Comparison of ENCODE assay signal across 11 cellular contexts in the genomic region with DNA sequence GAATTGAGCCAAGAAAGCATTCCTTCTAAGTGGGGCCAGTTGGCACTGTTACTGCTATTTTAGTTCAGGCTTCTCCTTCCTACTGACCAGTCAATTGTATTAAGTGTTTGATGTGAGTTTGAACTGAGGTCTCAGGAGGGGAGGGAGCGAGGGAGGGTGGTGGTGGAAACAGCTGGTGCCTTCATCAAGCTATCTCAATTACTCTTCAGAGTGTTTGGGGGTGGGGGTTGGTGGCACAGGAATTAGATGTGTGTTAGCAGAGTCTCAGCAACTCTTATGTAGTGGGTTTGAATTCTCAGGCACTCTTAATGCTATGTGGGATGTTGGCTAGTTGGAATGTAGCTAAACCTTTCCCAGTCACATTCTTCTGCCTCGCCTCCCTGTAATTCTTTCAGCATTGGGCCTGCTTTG. TPM values are rescaled to one million over a fixed set of nuclear protein-coding genes. Genes with fewer than 3 reads are reported as not detected.
DNase-seq lines count a peak whose midpoint lies in the region; ATAC-seq, FAIRE-seq and TF ChIP-seq lines count a peak whose summit lies in the region.
"Had no signal": no experiment of that assay in that cellular context is flagged by ENCODE, and none has a peak within 500 bp of the region (broad histone marks: within the 10 kb centered on the region; RNA-seq: fewer than 3 reads in every experiment).

No MANE protein-coding gene starts in this region.

- peak overlapping the region; percentile 33 for H3K4me2 ChIP-seq in Loucy (ENCODE audit: low read depth, low read length, poor library complexity, severe bottlenecking)

- no peaks in the 10 kb centered on the region for H3K9me3 Mint-ChIP-seq in activated T-cell treated with anti-CD3 and anti-CD28 coated beads, Interleukin-2, amount 50 U/mL, for 4 hours
- H3K9me3 Mint-ChIP-seq: activated naive CD8-positive, alpha-beta T cell treated with anti-CD3 and anti-CD28 coated beads for 36 hours had no signal

- H3K27ac ChIP-seq in cingulate gyrus (ENCODE audit: low read depth, low read length) (peak overlapping the region; percentile 44), lung (ENCODE audit: low read depth in 1 of 2, low read length in 1 of 2) (peak overlapping the region; percentile 50 to 77), thyroid gland (peak overlapping the region; percentile 97 to 99 (median 99))

- ATAC-seq in lung (ENCODE audit: insufficient read depth, low FRiP score) (no peak), HG03469 (IDR thresholded peaks at IDR 0.05; ENCODE audit: unreplicated experiment) (no peak)
- no peak for ATAC-seq in activated T-cell treated with anti-CD3 and anti-CD28 coated beads, Interleukin-2, amount 50 U/mL, for 4 hours

- no peaks in the 10 kb centered on the region for H3K27me3 Mint-ChIP-seq in activated T-cell treated with anti-CD3 and anti-CD28 coated beads, Interleukin-2, amount 50 U/mL, for 4 hours (ENCODE audit: low read depth)
- H3K27me3 Mint-ChIP-seq: activated naive CD8-positive, alpha-beta T cell treated with anti-CD3 and anti-CD28 coated beads for 36 hours had no signal

- peaks cover 9% of the 10 kb centered on the region for H3K4me1 Mint-ChIP-seq in activated T-cell treated with anti-CD3 and anti-CD28 coated beads, Interleukin-2, amount 50 U/mL, for 4 hours (ENCODE audit: low read depth)

- no peaks in the 10 kb centered on the region for H3K27me3 ChIP-seq in Loucy (ENCODE audit: insufficient read depth, low read length, poor library complexity, severe bottlenecking)
- no peaks in the 10 kb centered on the region for H3K27me3 ChIP-seq in lung (ENCODE audit: control insufficient read depth, insufficient read depth)
- H3K27me3 ChIP-seq in thyroid gland = no peaks in the 10 kb centered on the region

- H3K4me1 ChIP-seq in Loucy (ENCODE audit: insufficient read depth, low read length, poor library complexity, severe bottlenecking) = peaks cover 38% of the 10 kb centered on the region
- peaks cover 21 to 68% of the 10 kb centered on the region in 2 donors for H3K4me1 ChIP-seq in lung (ENCODE audit: control insufficient read depth in 2 of 2, insufficient read depth in 2 of 2, low read length in 2 of 2)
- peaks cover 98 to 99% of the 10 kb centered on the region in 2 donors for H3K4me1 ChIP-seq in thyroid gland

- H3K4me3 Mint-ChIP-seq in activated T-cell treated with anti-CD3 and anti-CD28 coated beads, Interleukin-2, amount 50 U/mL, for 4 hours = no peak overlapping the region
- H3K4me3 Mint-ChIP-seq: activated naive CD8-positive, alpha-beta T cell treated with anti-CD3 and anti-CD28 coated beads for 36 hours had no signal

- no peaks in the 10 kb centered on the region for H4K20me1 ChIP-seq in Loucy (ENCODE audit: insufficient read depth, low read length, poor library complexity, severe bottlenecking)

- no peaks in the 10 kb centered on the region for H3K9me2 ChIP-seq in Loucy (replicated peaks; ENCODE audit: low read depth, low read length)

- no peak overlapping the region for H2AFZ ChIP-seq in Loucy (ENCODE audit: low read length)

- 48 to 66% methylated on average over 2 of the region's 2 CpGs for WGBS in lung, 2 donors
- 8 to 21% methylated on average over 2 of the region's 2 CpGs for WGBS in thyroid gland, 2 donors

- no peak for FAIRE-seq in RCC 7860 (lab: Jason Lieb, UNC)

- peak in 1 of 2 donors; percentile 68 for TF ChIP-seq POLR2A in thyroid gland (IDR thresholded peaks at IDR 0.05)

- H3K36me3 Mint-ChIP-seq in activated T-cell treated with anti-CD3 and anti-CD28 coated beads, Interleukin-2, amount 50 U/mL, for 4 hours (ENCODE audit: insufficient read depth) = no peaks in the 10 kb centered on the region

- peak; percentile 58 for DNase-seq in lung (ENCODE audit: low spot score)
- DNase-seq in thyroid gland = peak; percentile 81 to 87
- DNase-seq in activated T-cell treated with anti-CD3 and anti-CD28 coated beads, Interleukin-2, amount 50 U/mL, for 4 hours = no peak
- no peak for DNase-seq in RCC 7860 (ENCODE audit: low spot score)
- no peak for DNase-seq in activated CD8-positive, alpha-beta memory T cell treated with anti-CD3 and anti-CD28 coated beads, Interleukin-2, amount 50 U/mL, for 48 hours
- DNase-seq: activated naive CD8-positive, alpha-beta T cell treated with anti-CD3 and anti-CD28 coated beads for 36 hours; H7 had no signal

- no peaks in the 10 kb centered on the region for H3K9me3 ChIP-seq in Loucy (ENCODE audit: insufficient read depth, low read depth, low read length)
- no peaks in the 10 kb centered on the region for H3K9me3 ChIP-seq in lung (ENCODE audit: control insufficient read depth in 2 of 2, insufficient read depth in 1 of 2, low read length in 1 of 2)
- no peaks in the 10 kb centered on the region for H3K9me3 ChIP-seq in thyroid gland

- TF ChIP-seq CTCF in Loucy (conservative IDR thresholded peaks at IDR 0.05; ENCODE audit: low read length) (no peak), lung (IDR thresholded peaks at IDR 0.05; ENCODE audit: control extremely low read depth, extremely low read depth) (no peak), thyroid gland (IDR thresholded peaks at IDR 0.05) (no peak)

- H3K4me3 ChIP-seq in Loucy (ENCODE audit: low read length, poor library complexity, severe bottlenecking) (no peak overlapping the region), lung (no peak overlapping the region), thyroid gland (replicated peaks in 1 of 3) (peak overlapping the region in 1 of 3 donors; percentile 16)

- H3F3A ChIP-seq in Loucy (ENCODE audit: low read depth) = no peaks in the 10 kb centered on the region

- no peaks in the 10 kb centered on the region for H3K36me3 ChIP-seq in Loucy (ENCODE audit: insufficient read depth, low read length)
- peaks cover 0 to 4% of the 10 kb centered on the region in 2 donors for H3K36me3 ChIP-seq in lung (ENCODE audit: control insufficient read depth in 2 of 2, insufficient read depth in 2 of 2, low read length in 2 of 2)
- H3K36me3 ChIP-seq in thyroid gland = no peaks in the 10 kb centered on the region

- intact Hi-C loops in thyroid gland (cut with DNase I) = no loop called here

- no peak overlapping the region for H3K9ac ChIP-seq in Loucy (ENCODE audit: low read depth, low read length, poor library complexity, severe bottlenecking)

- no peaks in the 10 kb centered on the region for H3K79me2 ChIP-seq in Loucy (ENCODE audit: insufficient read depth, low read length)

RNA-seq across cellular contexts. Expression of gene CTNND1, which starts 14.5 kb away (rescaled TPM):
- total RNA-seq in lung (100 to 1,000 TPM; 197 to 423 TPM), thyroid gland (100 to 1,000 TPM; 178 to 238 (median 202) TPM)
- 10 to 100 TPM; 36.5 to 59.9 TPM for polyA plus RNA-seq in lung
- total RNA-seq in activated T-cell treated with anti-CD3 and anti-CD28 coated beads, Interleukin-2, amount 50 U/mL, for 4 hours = 1 to 10 TPM; 4.9 to 6.3 (median 5.4) TPM

RNA-seq across cellular contexts. Expression of gene BTBD18, which starts 24.5 kb away (rescaled TPM):
- total RNA-seq in lung (not detected), thyroid gland (not detected)
- not detected for polyA plus RNA-seq in lung
- total RNA-seq in activated T-cell treated with anti-CD3 and anti-CD28 coated beads, Interleukin-2, amount 50 U/mL, for 4 hours = not detected
- total RNA-seq: activated naive CD8-positive, alpha-beta T cell treated with anti-CD3 and anti-CD28 coated beads for 36 hours; H7; mesenteric fat pad had no signal

RNA-seq across cellular contexts. Expression of gene SELENOH, which starts 34.8 kb away (rescaled TPM):
- total RNA-seq in lung = 100 to 1,000 TPM in 1 of 2 donors, 10 to 100 TPM in 1; 77.3 to 123 TPM
- polyA plus RNA-seq in lung = 100 to 1,000 TPM; 155 TPM
- 100 to 1,000 TPM; 130 to 271 (median 169) TPM for total RNA-seq in thyroid gland
- total RNA-seq in activated T-cell treated with anti-CD3 and anti-CD28 coated beads, Interleukin-2, amount 50 U/mL, for 4 hours = 100 to 1,000 TPM; 231 to 290 (median 260) TPM

Comparison
In these comparisons a context has a peak if more than half of its experiments do, and no peak if none do; other contexts are left out.
1. H3K27ac ChIP-seq: peak in every context shown above with its lines; median percentile 99 in thyroid gland; 64 in lung; 44 in cingulate gyrus.
2. DNase-seq: peak in lung (single experiment) and thyroid gland (2 of 2); none in activated T-cell treated with anti-CD3 and anti-CD28 coated beads, Interleukin-2, amount 50 U/mL, for 4 hours (single experiment), RCC 7860 (single experiment) and activated CD8-positive, alpha-beta memory T cell treated with anti-CD3 and anti-CD28 coated beads, Interleukin-2, amount 50 U/mL, for 48 hours (single experiment).
3. RNA of gene CTNND1, which starts 14.5 kb away (total RNA-seq): 197 to 423 TPM in lung and 178 to 238 TPM in thyroid gland; 4.9 to 6.3 TPM in activated T-cell treated with anti-CD3 and anti-CD28 coated beads, Interleukin-2, amount 50 U/mL, for 4 hours; every median in the first group is over 10 times any median in the second.